ENCODE assay signal across 8 cellular contexts in the genomic region with DNA sequence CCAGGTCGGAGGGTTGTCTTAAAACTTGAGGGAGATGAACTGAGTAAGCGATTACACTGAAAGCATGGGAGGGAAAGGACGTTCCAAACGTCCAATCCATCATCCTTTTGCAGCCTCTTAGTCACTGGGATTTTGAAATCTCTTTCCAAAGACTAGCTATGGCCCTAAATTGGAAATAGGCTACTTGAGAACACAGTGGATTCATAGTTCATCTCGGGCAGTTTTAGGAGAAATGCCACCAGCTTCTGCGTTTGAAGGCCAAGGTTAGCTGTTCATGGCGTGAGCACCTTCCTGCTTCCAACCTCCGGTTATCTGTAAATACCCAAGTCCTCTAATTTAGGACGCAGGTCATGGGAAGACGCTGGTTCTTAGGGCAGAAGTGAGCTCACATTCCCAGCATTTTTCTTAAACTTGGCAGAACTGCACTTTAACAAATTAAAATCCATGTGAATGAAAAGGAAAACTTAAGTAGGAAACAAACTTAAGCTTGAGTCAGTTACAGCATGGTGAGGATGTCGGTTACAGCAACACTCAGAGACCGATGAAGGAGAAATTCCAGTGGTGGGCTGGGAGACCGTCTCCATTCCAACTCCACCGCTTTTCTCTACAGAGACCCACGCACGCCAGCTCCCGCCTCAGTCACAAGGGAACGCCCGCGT. TPM values are rescaled to one million over a fixed set of nuclear protein-coding genes. Genes with fewer than 3 reads are reported as not detected.
A peak's percentile ranks its signal among the peaks of the same experiment; 100 is the strongest.
DNase-seq lines count a peak whose midpoint lies in the region; ATAC-seq, FAIRE-seq and TF ChIP-seq lines count a peak whose summit lies in the region.

No MANE protein-coding gene starts in this region.

- peak overlapping the region; percentile 96 to 99 (median 96) for H3K4me3 Mint-ChIP-seq in IgD-negative memory B cell

- no peaks in the 10 kb centered on the region for H3K27me3 ChIP-seq in body of pancreas
- peaks cover 10% of the 10 kb centered on the region for H3K27me3 ChIP-seq in lower lobe of right lung (ENCODE audit: low read depth)
- no peaks in the 10 kb centered on the region for H3K27me3 ChIP-seq in uterus

- H3K9me3 ChIP-seq in body of pancreas (no peaks in the 10 kb centered on the region), lower lobe of right lung (no peaks in the 10 kb centered on the region), uterus (no peaks in the 10 kb centered on the region)

- WGBS in body of pancreas, 2 donors, result 4 to 5% methylated on average over 20 of the region's 20 CpGs

- ATAC-seq in body of pancreas (no peak), lower lobe of right lung (no peak)

- H3K27ac ChIP-seq in body of pancreas (peak overlapping the region in 3 of 4 donors; percentile 66 to 84 (median 80)), lower lobe of right lung (peak overlapping the region; percentile 51), uterus (peak overlapping the region; percentile 67 to 69)

- TF ChIP-seq POLR2A in body of pancreas (IDR thresholded peaks at IDR 0.05) (no peak), uterus (IDR thresholded peaks at IDR 0.05) (no peak)

- H3K27me3 Mint-ChIP-seq in IgD-negative memory B cell, result peaks cover 3% of the 10 kb centered on the region

- H3K27ac Mint-ChIP-seq in IgD-negative memory B cell, result peak overlapping the region in 2 of 3 donors; percentile 50 to 88

- H3K4me3 ChIP-seq in body of pancreas (peak overlapping the region; percentile 55 to 71), lower lobe of right lung (peak overlapping the region; percentile 95), uterus (peak overlapping the region; percentile 64 to 75)

- H3K36me3 ChIP-seq in body of pancreas (replicated peaks in 1 of 2; ENCODE audit: insufficient read depth in 1 of 2, low read depth in 2 of 2) (no peaks in the 10 kb centered on the region), lower lobe of right lung (no peaks in the 10 kb centered on the region), uterus (no peaks in the 10 kb centered on the region)

- CTCF ChIA-PET in GM10248 (lab: Yijun Ruan, JAX), result interaction anchor here (0.6 to 1.9 kb wide), 9 partner anchors 14 to 444 kb away, joined by 3 to 8 read pairs (median 4); no protein-coding TSS in a partner anchor

- peaks cover 5 to 26% (median 8%) of the 10 kb centered on the region in 3 donors for H3K4me1 Mint-ChIP-seq in IgD-negative memory B cell

- DNase-seq in GM10248 (ENCODE audit: extremely low spot score), result peak; percentile 14
- DNase-seq in body of pancreas, result peak in 1 of 4 donors; percentile 9
- DNase-seq in lower lobe of right lung, result no peak
- no peak for DNase-seq in uterus
- DNase-seq in frontal cortex (ENCODE audit: low spot score in 2 of 2), result no peak
- no peak for DNase-seq in middle frontal gyrus (ENCODE audit: extremely low spot score, low spot score)
- no peak for DNase-seq in activated CD4-positive, alpha-beta T cell treated with anti-CD3 and anti-CD28 coated beads for 4 hours

- H3K36me3 Mint-ChIP-seq in IgD-negative memory B cell, result no peaks in the 10 kb centered on the region

- POLR2A ChIA-PET in GM10248 (lab: Yijun Ruan, JAX), result interaction anchor here (0.6 kb wide), 1 partner anchor 28 kb away, joined by 5 read pairs; no protein-coding TSS in a partner anchor

- no peak for FAIRE-seq in frontal cortex (lab: Jason Lieb, UNC)

- intact Hi-C loops in body of pancreas (cut with DNase I) (no loop called here), lower lobe of right lung (cut with DNase I) (no loop called here), uterus (cut with DNase I; ENCODE audit: low total_unique reads) (no loop called here)

- no peak for TF ChIP-seq CTCF in GM10248 (IDR thresholded peaks at IDR 0.05; ENCODE audit: control extremely low read depth, extremely low read depth, low read depth, missing control alignments)
- no peak for TF ChIP-seq CTCF in body of pancreas (IDR thresholded peaks at IDR 0.05)
- TF ChIP-seq CTCF in lower lobe of right lung (IDR thresholded peaks at IDR 0.05), result no peak
- TF ChIP-seq CTCF in uterus (IDR thresholded peaks at IDR 0.05), result no peak

- H3K9me3 Mint-ChIP-seq in IgD-negative memory B cell, result peaks cover 0 to 1% (median 0%) of the 10 kb centered on the region in 3 donors

- H3K4me1 ChIP-seq in body of pancreas (peaks cover 11% of the 10 kb centered on the region), lower lobe of right lung (peaks cover 13% of the 10 kb centered on the region), uterus (peaks cover 3 to 8% of the 10 kb centered on the region in 2 donors)

RNA-seq across cellular contexts. Expression of a gene that starts 0.7 kb away (rescaled TPM):
- 3.8 TPM for polyA plus RNA-seq in IgD-negative memory B cell
- 1 to 10 TPM; 2.3 to 2.6 TPM for total RNA-seq in body of pancreas
- total RNA-seq in lower lobe of right lung, result 2.5 TPM
- total RNA-seq in uterus, result 1 to 10 TPM in 3 of 4 donors, under 1 TPM in 1; 0.26 to 2.4 (median 1.5) TPM
- total RNA-seq in frontal cortex, result 5.3 TPM
